21 cellular contexts compared by ENCODE assay signal in the genomic region with DNA sequence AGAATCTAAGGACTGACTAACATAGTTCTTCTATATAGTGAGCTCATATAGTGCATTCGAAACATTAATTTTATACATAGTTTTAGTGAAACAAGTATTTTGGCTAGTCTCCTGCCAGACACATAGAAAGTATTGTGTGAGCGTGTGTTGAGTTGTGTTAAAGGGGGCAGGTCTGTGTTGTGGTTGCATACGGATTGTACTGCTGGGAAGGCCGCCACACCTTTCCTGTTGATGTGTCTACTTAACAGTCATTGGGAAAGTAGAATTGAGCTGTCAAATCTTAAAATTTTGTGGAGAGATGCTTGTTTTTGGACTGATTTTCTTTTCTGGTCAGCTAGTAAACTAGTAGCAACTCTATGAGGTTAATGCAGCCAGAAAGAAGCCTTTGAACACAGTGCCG.
"Had no signal": no experiment of that assay in that cellular context is flagged by ENCODE, and none has a peak within 500 bp of the region (broad histone marks: within the 10 kb centered on the region; RNA-seq: fewer than 3 reads in every experiment).

No MANE protein-coding gene starts in this region.

- H3K4me2 ChIP-seq: neural progenitor cell had no signal

- H3K9me3 ChIP-seq: prostate gland, right atrium auricular region, SJSA1, stomach had no signal

- H3K27ac Mint-ChIP-seq: activated naive CD8-positive, alpha-beta T cell treated with anti-CD3 and anti-CD28 coated beads, Interleukin-2, amount 10 ng/mL, durations not matched to agents 7 days and 5 days; neural progenitor cell had no signal

- DNase-seq: activated CD4-positive, alpha-beta T cell treated with anti-CD3 and anti-CD28 coated beads for 4 hours; activated gamma-delta T cell; activated naive CD8-positive, alpha-beta T cell treated with anti-CD3 and anti-CD28 coated beads, Interleukin-2, amount 10 ng/mL, durations not matched to agents 7 days and 5 days; activated T-cell treated with anti-CD3 and anti-CD28 coated beads for 4 hours; amygdala; dorsolateral prefrontal cortex; foreskin fibroblast; left ventricle myocardium superior; mesendoderm; naive thymus-derived CD4-positive, alpha-beta T cell; stimulated activated CD4-positive, alpha-beta T cell treated with anti-CD3 and anti-CD28 coated beads, Interleukin-15, amount 100 ng/mL, for 24 hours; stimulated activated CD4-positive, alpha-beta T cell treated with anti-CD3 and anti-CD28 coated beads, Interleukin-2, amount 100 ng/mL, for 48 hours; stomach; trophoblast cell had no signal

- H3K27ac ChIP-seq: cardiac muscle cell, epithelial cell of prostate, neural progenitor cell, prostate gland, right atrium auricular region, SJSA1, skin epidermis, stomach had no signal

- ATAC-seq: left ventricle myocardium superior; naive thymus-derived CD4-positive, alpha-beta T cell had no signal

- H3K9ac ChIP-seq: neural progenitor cell had no signal

- H2AFZ ChIP-seq: neural progenitor cell had no signal

- H3K4me3 Mint-ChIP-seq: activated naive CD8-positive, alpha-beta T cell treated with anti-CD3 and anti-CD28 coated beads, Interleukin-2, amount 10 ng/mL, durations not matched to agents 7 days and 5 days; neural progenitor cell had no signal

- H3K27me3 Mint-ChIP-seq: activated naive CD8-positive, alpha-beta T cell treated with anti-CD3 and anti-CD28 coated beads, Interleukin-2, amount 10 ng/mL, durations not matched to agents 7 days and 5 days; naive thymus-derived CD4-positive, alpha-beta T cell had no signal

- H3K36me3 ChIP-seq: prostate gland, SJSA1 had no signal

- H3K4me3 ChIP-seq: cardiac muscle cell, dorsolateral prefrontal cortex, neural progenitor cell, prostate gland, right atrium auricular region, SJSA1, skin epidermis, stomach had no signal

- H3K4me1 Mint-ChIP-seq: neural progenitor cell had no signal

- H3K27me3 ChIP-seq: cardiac muscle cell, dorsolateral prefrontal cortex, neural progenitor cell, right atrium auricular region, SJSA1, stomach had no signal

- H3K9me3 Mint-ChIP-seq: activated naive CD8-positive, alpha-beta T cell treated with anti-CD3 and anti-CD28 coated beads, Interleukin-2, amount 10 ng/mL, durations not matched to agents 7 days and 5 days; naive thymus-derived CD4-positive, alpha-beta T cell; neural progenitor cell had no signal

- H3K4me1 ChIP-seq: prostate gland, right atrium auricular region, SJSA1, stomach had no signal
